In genomic region chr20:38962044-38962897, GRCh38 we compare ENCODE assay signal across 7 cellular contexts.
DNase-seq lines count a peak whose midpoint lies in the region; ATAC-seq, FAIRE-seq and TF ChIP-seq lines count a peak whose summit lies in the region.

Gene DHX35, plus strand, starts transcription at chr20:38962344. Its CDS starts 24 bp downstream, at chr20:38962368.

- peak; percentile 95 for FAIRE-seq in GM18507 (lab: Jason Lieb, UNC)

- DNase-seq in GM18507 (ENCODE audit: extremely low spot score, insufficient read length, low read depth) (peak; percentile 97), NCI-H2029 treated with DMSO at 0.1 percent for 48 hours (lab: John Stamatoyannopoulos, UW) (peak; percentile 87), T1000 (lab: John Stamatoyannopoulos, UW) (peak; percentile 98), astrocyte of the hippocampus (ENCODE audit: low read depth, low spot score) (peak; percentile 99), hippocampal formation (lab: John Stamatoyannopoulos, UW) (peak; percentile 94 to 96), retinal pigment epithelial cell (ENCODE audit: low read depth) (peak; percentile 81)

- ATAC-seq in HG02981 (IDR thresholded peaks at IDR 0.05; ENCODE audit: unreplicated experiment), result peak; percentile 93

- peak; percentile 47 for TF ChIP-seq CTCF in retinal pigment epithelial cell (conservative IDR thresholded peaks at IDR 0.05; ENCODE audit: low read depth, low read length)

- peak within 1 kb of the TSS; percentile 95 for H3K4me3 ChIP-seq in retinal pigment epithelial cell (ENCODE audit: low read length)

Comparison
In these comparisons a context has a peak if more than half of its experiments do, and no peak if none do; other contexts are left out.
1. Peak in every context shown above with its lines: DNase-seq, ATAC-seq and H3K4me3 ChIP-seq.